In the genomic region with DNA sequence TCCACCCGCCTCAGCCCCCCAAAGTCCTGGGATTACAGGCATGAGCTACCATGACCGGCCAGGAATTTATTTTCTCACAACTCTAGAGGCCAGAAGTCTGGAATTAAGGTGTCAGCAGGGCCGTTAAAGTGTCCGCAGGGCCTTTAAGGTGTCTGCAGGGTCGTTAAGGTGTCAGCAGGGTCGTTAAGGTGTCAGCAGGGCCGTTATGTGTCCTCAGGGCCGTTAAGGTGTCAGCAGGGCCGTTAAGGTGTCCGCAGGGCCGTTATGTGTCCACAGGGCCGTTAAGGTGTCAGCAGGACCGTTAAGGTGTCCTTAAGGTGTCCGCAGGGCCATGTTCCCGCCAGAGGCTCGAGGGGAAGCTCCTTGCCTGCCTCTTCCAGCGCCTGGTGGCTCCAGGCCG, we compare ENCODE assay signal across 22 cellular contexts.
DNase-seq lines count a peak whose midpoint lies in the region; ATAC-seq, FAIRE-seq and TF ChIP-seq lines count a peak whose summit lies in the region.
"Had no signal": no experiment of that assay in that cellular context is flagged by ENCODE, and none has a peak within 500 bp of the region (broad histone marks: within the 10 kb centered on the region; RNA-seq: fewer than 3 reads in every experiment).

No MANE protein-coding gene starts in this region.

- H3K9ac ChIP-seq in H1 (replicated peaks in 1 of 4; ENCODE audit: extremely low read depth in 1 of 4, low read depth in 3 of 4, low read length in 3 of 4) (no peak overlapping the region), neural cell (ENCODE audit: low read length) (no peak overlapping the region)
- H3K9ac ChIP-seq: BLaER1 had no signal

- no peak overlapping the region for H3K18ac ChIP-seq in H1 (ENCODE audit: extremely low read depth, low read length)

- DNase-seq in Right ventricle myocardium superior (peak; percentile 17), heart right ventricle (no peak), H1 (ENCODE audit: low read depth in 1 of 2, low spot score in 2 of 2) (no peak), NCI-H446 (lab: John Stamatoyannopoulos, UW) (no peak), hepatocyte (ENCODE audit: low spot score) (no peak)
- no peak for DNase-seq in stimulated activated naive CD4-positive, alpha-beta T cell treated with Interleukin-2 at 50 U/mL for 16 hours (lab: John Stamatoyannopoulos, UW)
- DNase-seq: Caco-2; CD4-positive, CD25-positive, alpha-beta regulatory T cell; CD8-positive, alpha-beta T cell; DMS153; DND-41; GDM1; HCEC 1CT had no signal

- H2BK20ac ChIP-seq in H1 (ENCODE audit: low read length) = no peak overlapping the region

- TF ChIP-seq RAD21 in H1 (IDR thresholded peaks at IDR 0.05 in 1 of 2, conservative IDR thresholded peaks at IDR 0.05 in 1 of 2; ENCODE audit: low read depth in 2 of 2, low read length in 2 of 2) (no peak), neural cell (conservative IDR thresholded peaks at IDR 0.05) (no peak)

- WGBS in heart right ventricle, 2 donors = 81 to 83% methylated on average over 18 of the region's 18 CpGs
- WGBS in H1 (ENCODE audit: extremely low coverage in 1 of 2, insufficient coverage in 1 of 2, insufficient read length in 1 of 2, insufficient replicate concordance in 2 of 2, low coverage in 1 of 2, low lambda C conversion rate in 2 of 2, missing lambda C conversion rate in 1 of 2), 2 experiments = 84% methylated on average over 18 of the region's 18 CpGs; no CpG with 5 or more reads in 1 of the 2 experiments
- WGBS in hepatocyte (ENCODE audit: low lambda C conversion rate, missing lambda C conversion rate) = 67% methylated on average over 18 of the region's 18 CpGs

- no peak overlapping the region for H3K4me2 ChIP-seq in H1 (ENCODE audit: insufficient read depth in 1 of 2, low read depth in 2 of 2, low read length in 2 of 2)
- no peak overlapping the region for H3K4me2 ChIP-seq in neural cell (ENCODE audit: low read length)
- H3K4me2 ChIP-seq in hepatocyte = no peak overlapping the region
- H3K4me2 ChIP-seq: BLaER1, GM23338 had no signal

- intact Hi-C loops in Right ventricle myocardium superior (cut with DNase I) = no loop called here
- intact Hi-C loops in heart right ventricle (cut with DNase I) = loop anchor here in 1 of 10 donors (10.0 kb wide), 1 partner anchor 67 kb away; no protein-coding TSS in a partner anchor

- H3K23ac ChIP-seq in H1 (ENCODE audit: insufficient read length) = no peak overlapping the region

- no peak overlapping the region for H2BK15ac ChIP-seq in H1 (ENCODE audit: low read length)

- no peak overlapping the region for H3K4ac ChIP-seq in H1 (replicated peaks; ENCODE audit: insufficient read length, low read depth, low read length)

- H3K4me3 ChIP-seq in heart right ventricle (no peak overlapping the region), H1 (ENCODE audit: extremely low read depth in 1 of 4, insufficient read depth in 2 of 4, low read depth in 3 of 4, low read length in 4 of 4) (no peak overlapping the region), neural cell (ENCODE audit: low read length) (no peak overlapping the region), hepatocyte (no peak overlapping the region)
- H3K4me3 ChIP-seq: BLaER1, GM12878, GM23338 had no signal

- H3K9me3 ChIP-seq in heart right ventricle (no peaks in the 10 kb centered on the region), H1 (ENCODE audit: insufficient read depth in 2 of 2, low read depth in 1 of 2, low read length in 1 of 2) (no peaks in the 10 kb centered on the region), neural cell (ENCODE audit: low read length) (no peaks in the 10 kb centered on the region), hepatocyte (ENCODE audit: low read depth) (no peaks in the 10 kb centered on the region)
- H3K9me3 ChIP-seq: BLaER1, Caco-2 had no signal

- POLR2A ChIA-PET in H1 (lab: Charles Lee; ENCODE audit: partially characterized antibody) = no interaction called here

- H3K79me2 ChIP-seq in H1 (ENCODE audit: control insufficient read depth in 1 of 2, insufficient read depth in 2 of 2, low read length in 2 of 2) = peaks cover 0 to 18% of the 10 kb centered on the region in 2 experiments; a peak in 1 of 4 replicates
- no peaks in the 10 kb centered on the region for H3K79me2 ChIP-seq in neural cell (replicated peaks; ENCODE audit: insufficient read depth, low read length)
- no peaks in the 10 kb centered on the region for H3K79me2 ChIP-seq in hepatocyte

- CTCF ChIA-PET in H1 (lab: Charles Lee; ENCODE audit: partially characterized antibody) = interaction anchor here (0.9 to 18.1 kb wide), 5 partner anchors 9 to 72 kb away, joined by 3 to 233 read pairs (median 4); no protein-coding TSS in a partner anchor

- peaks cover 8% of the 10 kb centered on the region for H3K79me1 ChIP-seq in H1 (ENCODE audit: low read depth, low read length)

- TF ChIP-seq EP300 in H1 (IDR thresholded peaks at IDR 0.05; ENCODE audit: borderline replicate concordance in 1 of 2, low read depth in 2 of 2, low read length in 2 of 2) = no peak
- TF ChIP-seq EP300 in neural cell (conservative IDR thresholded peaks at IDR 0.05; ENCODE audit: poor library complexity, severe bottlenecking) = peak; percentile 38

- H3K36me3 ChIP-seq in heart right ventricle (no peaks in the 10 kb centered on the region), H1 (ENCODE audit: control insufficient read depth in 2 of 4, insufficient read depth in 4 of 4, low read length in 3 of 4) (no peaks in the 10 kb centered on the region), neural cell (ENCODE audit: insufficient read depth, low read length) (no peaks in the 10 kb centered on the region), hepatocyte (replicated peaks; ENCODE audit: insufficient read depth, low read depth) (no peaks in the 10 kb centered on the region)

- no peak overlapping the region for H3K56ac ChIP-seq in H1 (replicated peaks; ENCODE audit: insufficient read length, low read depth, low read length)

- H3K27ac ChIP-seq in heart right ventricle (no peak overlapping the region), H1 (ENCODE audit: low read depth, low read length) (no peak overlapping the region), neural cell (ENCODE audit: low read length) (no peak overlapping the region), hepatocyte (no peak overlapping the region)
- H3K27ac ChIP-seq: 22Rv1, BLaER1, C4-2B had no signal

- H2AK5ac ChIP-seq in H1 (ENCODE audit: low read depth, low read length) = no peak overlapping the region

- H2AFZ ChIP-seq in H1 (ENCODE audit: low read length) (no peak overlapping the region), neural cell (ENCODE audit: low read depth, low read length) (no peak overlapping the region), hepatocyte (no peak overlapping the region)
- H2AFZ ChIP-seq: GM23338 had no signal

- H3K27me3 ChIP-seq in heart right ventricle = no peaks in the 10 kb centered on the region
- no peaks in the 10 kb centered on the region for H3K27me3 ChIP-seq in H1 (replicated peaks in 1 of 4; ENCODE audit: control insufficient read depth in 3 of 4, extremely low read depth in 1 of 4, insufficient read depth in 3 of 4, low read length in 3 of 4)
- H3K27me3 ChIP-seq in neural cell (ENCODE audit: insufficient read depth, low read depth, low read length) = no peaks in the 10 kb centered on the region
- no peaks in the 10 kb centered on the region for H3K27me3 ChIP-seq in hepatocyte
- H3K27me3 ChIP-seq: BLaER1 had no signal

- no peak for FAIRE-seq in H1 (lab: Jason Lieb, UNC)
- FAIRE-seq: A204.1, GM12878, GM19239, H54 had no signal

- H4K8ac ChIP-seq in H1 (ENCODE audit: extremely low read depth, insufficient read depth, low read length) = no peak overlapping the region; the same call in 1 of the 2 replicates

- no peaks in the 10 kb centered on the region; the same call in 1 of the 2 replicates for H3K23me2 ChIP-seq in H1 (ENCODE audit: low read depth, low read length)

- H3K14ac ChIP-seq in H1 (ENCODE audit: insufficient read length) = no peak overlapping the region

- no peak for TF ChIP-seq POLR2A in H1 (IDR thresholded peaks at IDR 0.05; ENCODE audit: control extremely low read depth in 1 of 2, low read depth in 2 of 2, low read length in 2 of 2)

- no peak overlapping the region for H2BK5ac ChIP-seq in H1 (ENCODE audit: low read depth, low read length)

- H3K4me1 ChIP-seq in heart right ventricle (peaks cover 0 to 11% (median 6%) of the 10 kb centered on the region in 9 donors), H1 (replicated peaks in 1 of 4; ENCODE audit: control insufficient read depth in 3 of 4, insufficient read depth in 4 of 4, low read length in 3 of 4) (peaks cover 0 to 3% (median 3%) of the 10 kb centered on the region in 4 experiments; a peak in 6 of 7 replicates), hepatocyte (ENCODE audit: insufficient read depth) (no peaks in the 10 kb centered on the region)
- H3K4me1 ChIP-seq: Caco-2 had no signal

- H4K5ac ChIP-seq in H1 (ENCODE audit: insufficient read length, low read depth, low read length) = no peak overlapping the region

- no peaks in the 10 kb centered on the region for H3F3A ChIP-seq in neural cell (ENCODE audit: insufficient read depth, low read length, poor library complexity, severe bottlenecking)

- H2BK120ac ChIP-seq in H1 (replicated peaks; ENCODE audit: low read depth, low read length) = no peak overlapping the region

- H2BK12ac ChIP-seq in H1 (ENCODE audit: low read depth, low read length) = no peak overlapping the region

- H3K9me2 ChIP-seq in neural cell (ENCODE audit: insufficient read depth, low read length) = no peaks in the 10 kb centered on the region
- no peaks in the 10 kb centered on the region for H3K9me2 ChIP-seq in hepatocyte (replicated peaks; ENCODE audit: insufficient read depth)

- no peak overlapping the region for H4K91ac ChIP-seq in H1 (replicated peaks; ENCODE audit: insufficient read length, low read length)

- H4K20me1 ChIP-seq in H1 (replicated peaks in 1 of 2; ENCODE audit: control insufficient read depth in 1 of 2, insufficient read depth in 2 of 2, low read length in 2 of 2) (peaks cover 5 to 12% of the 10 kb centered on the region in 2 experiments), neural cell (ENCODE audit: insufficient read depth) (no peaks in the 10 kb centered on the region), hepatocyte (ENCODE audit: insufficient read depth, poor library complexity, severe bottlenecking) (no peaks in the 10 kb centered on the region)

- ATAC-seq in Right ventricle myocardium superior (ENCODE audit: poor library complexity) = no peak
- no peak for ATAC-seq in heart right ventricle
- ATAC-seq: CD8-positive, alpha-beta T cell; GM12878; GM23338 had no signal

- TF ChIP-seq CTCF in heart right ventricle (IDR thresholded peaks at IDR 0.05) = no peak
- TF ChIP-seq CTCF in H1 (IDR thresholded peaks at IDR 0.05; ENCODE audit: control extremely low read depth in 1 of 3, insufficient read depth in 1 of 3, low read depth in 1 of 3, low read length in 3 of 3) = no peak
- TF ChIP-seq CTCF in neural cell (IDR thresholded peaks at IDR 0.05; ENCODE audit: poor library complexity, severe bottlenecking) = no peak
- no peak for TF ChIP-seq CTCF in hepatocyte (IDR thresholded peaks at IDR 0.05; ENCODE audit: poor library complexity)

TF ChIP-seq in H1, 55 proteins besides CTCF, POLR2A, EP300 and RAD21 (continues in another document):
- TF ChIP-seq NRF1 (IDR thresholded peaks at IDR 0.05; ENCODE audit: low read depth, low read length) = no peak

TF ChIP-seq in neural cell, 6 proteins besides CTCF, POLR2A, EP300 and RAD21 (continues in another document):
- TF ChIP-seq MXI1 (conservative IDR thresholded peaks at IDR 0.05; ENCODE audit: poor library complexity, severe bottlenecking) = no peak
- TF ChIP-seq TAF1 (IDR thresholded peaks at IDR 0.05; ENCODE audit: low read depth) = no peak
- no peak for TF ChIP-seq POLR2AphosphoS5 (IDR thresholded peaks at IDR 0.05)
